13 cellular contexts compared by ENCODE assay signal in the genomic region with DNA sequence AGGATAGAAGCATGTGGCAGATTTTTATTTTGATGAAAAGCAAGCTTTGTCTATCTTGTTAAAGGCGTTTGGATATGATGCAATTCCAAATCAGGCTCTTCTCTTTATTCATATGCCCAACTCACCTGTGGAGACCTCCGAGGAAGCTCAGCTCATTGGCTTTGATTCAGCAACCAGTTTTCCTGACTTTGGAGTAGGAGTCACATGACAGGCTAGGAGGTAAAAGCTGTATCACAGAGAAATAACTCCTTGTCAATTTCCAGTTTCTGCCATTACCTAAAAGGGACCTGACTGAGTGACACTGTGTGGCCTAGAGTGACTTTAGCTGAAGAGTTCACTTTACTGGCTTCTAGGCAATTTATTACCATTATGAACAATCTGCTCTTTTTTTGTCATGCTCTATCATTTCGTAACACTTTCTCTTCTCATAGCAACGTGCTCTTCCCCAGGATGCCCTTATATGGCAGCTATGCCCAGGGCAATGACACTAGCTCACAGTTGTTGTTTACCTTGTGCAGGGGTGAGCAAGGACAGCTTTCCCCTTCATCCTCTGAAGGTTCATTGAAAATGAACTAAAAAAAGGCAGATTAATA.
DNase-seq lines count a peak whose midpoint lies in the region; ATAC-seq and TF ChIP-seq lines count a peak whose summit lies in the region.
"Had no signal": no experiment of that assay in that cellular context is flagged by ENCODE, and none has a peak within 500 bp of the region (broad histone marks: within the 10 kb centered on the region; RNA-seq: fewer than 3 reads in every experiment).

No MANE protein-coding gene starts in this region.

- H3K36me3 ChIP-seq in right lobe of liver = no peaks in the 10 kb centered on the region

- no peaks in the 10 kb centered on the region for H3K9me3 ChIP-seq in right lobe of liver
- H3K9me3 ChIP-seq: body of pancreas had no signal

- H3K27me3 ChIP-seq in right lobe of liver = no peaks in the 10 kb centered on the region
- H3K27me3 ChIP-seq: body of pancreas had no signal

- H3K4me1 ChIP-seq in right lobe of liver = peaks cover 0 to 36% (median 11%) of the 10 kb centered on the region in 4 donors
- H3K4me1 ChIP-seq: body of pancreas had no signal

- TF ChIP-seq POLR2A in right lobe of liver (IDR thresholded peaks at IDR 0.05) = no peak

- ATAC-seq in HG03439 (IDR thresholded peaks at IDR 0.05; ENCODE audit: unreplicated experiment) (peak; percentile 81), right lobe of liver (peak; percentile 92 to 98 (median 98)), HG03571 (IDR thresholded peaks at IDR 0.05; ENCODE audit: unreplicated experiment) (no peak)
- ATAC-seq: body of pancreas had no signal

- intact Hi-C loops in right lobe of liver (cut with DNase I) = no loop called here

- WGBS in right lobe of liver (ENCODE audit: insufficient coverage, low coverage, low lambda C conversion rate, missing lambda C conversion rate) = 9% methylated on average over 4 of the region's 4 CpGs

- no peak for TF ChIP-seq CTCF in right lobe of liver (IDR thresholded peaks at IDR 0.05)

- no peak overlapping the region for H3K4me3 ChIP-seq in right lobe of liver
- H3K4me3 ChIP-seq: body of pancreas had no signal

- DNase-seq in NCI-H2227 (lab: John Stamatoyannopoulos, UW; ENCODE audit: unreplicated experiment) (peak; percentile 41), NCI-H2227 treated with DMSO at 0.1 percent for 48 hours (lab: John Stamatoyannopoulos, UW) (no peak), SW480 (ENCODE audit: low spot score) (peak; percentile 5), right lobe of liver (peak; percentile 37 to 77 (median 77)), NCI-H82 treated with DMSO at 0.1 percent for 48 hours (lab: John Stamatoyannopoulos, UW; ENCODE audit: unreplicated experiment) (no peak)
- DNase-seq in central memory CD4-positive, alpha-beta T cell = no peak
- DNase-seq: activated T-cell treated with anti-CD3 and anti-CD28 coated beads, Interleukin-2, amount 50 U/mL, for 1 hour; body of pancreas; GF-D8; stimulated activated CD4-positive, alpha-beta T cell treated with anti-CD3 and anti-CD28 coated beads, Interleukin-4, amount 100 ng/mL, for 24 hours; substantia nigra had no signal

- H3K27ac ChIP-seq in right lobe of liver = peak overlapping the region; percentile 35 to 90 (median 80)
- H3K27ac ChIP-seq: body of pancreas had no signal

Comparison
In these comparisons a context has a peak if more than half of its experiments do, and no peak if none do; other contexts are left out.
1. DNase-seq: peak in NCI-H2227 (single experiment), SW480 (single experiment) and right lobe of liver (3 of 3); none in NCI-H2227 treated with DMSO at 0.1 percent for 48 hours (single experiment), NCI-H82 treated with DMSO at 0.1 percent for 48 hours (single experiment) and central memory CD4-positive, alpha-beta T cell (single experiment).